Comparison of ENCODE assay signal across 10 cellular contexts in genomic region chr17:13003454-13003851, GRCh38. TPM values are rescaled to one million over a fixed set of nuclear protein-coding genes. Genes with fewer than 3 reads are reported as not detected.
DNase-seq lines count a peak whose midpoint lies in the region; ATAC-seq and TF ChIP-seq lines count a peak whose summit lies in the region.
"Had no signal": no experiment of that assay in that cellular context is flagged by ENCODE, and none has a peak within 500 bp of the region (broad histone marks: within the 10 kb centered on the region; RNA-seq: fewer than 3 reads in every experiment).

No MANE protein-coding gene starts in this region.

- H2AFZ ChIP-seq in mesenchymal stem cell (ENCODE audit: low read depth, low read length), result no peak overlapping the region

- H3K27ac ChIP-seq in colonic mucosa, result no peak overlapping the region
- H3K27ac ChIP-seq in mesenchymal stem cell (ENCODE audit: low read length, poor library complexity, severe bottlenecking), result no peak overlapping the region
- H3K27ac ChIP-seq in aorta (ENCODE audit: low read depth in 1 of 2, low read length in 2 of 2), result no peak overlapping the region
- H3K27ac ChIP-seq: ovary had no signal

- intact Hi-C loops in colonic mucosa (cut with DNase I), result loop anchor here (5.0 to 10.0 kb wide), 4 partner anchors 259 to 821 kb away; no protein-coding TSS in a partner anchor
- intact Hi-C loops in aorta (cut with DNase I), result loop anchor here (1.0 to 10.0 kb wide), 5 partner anchors 261 to 823 kb away; partner anchors contain the start of gene MYOCD (in 1 of the 2)

- H3K18ac ChIP-seq in mesenchymal stem cell (ENCODE audit: low read depth in 1 of 2, low read length in 2 of 2), result no peak overlapping the region

- H3K4me2 ChIP-seq in mesenchymal stem cell (ENCODE audit: low read length, poor library complexity, severe bottlenecking), result no peak overlapping the region

- no peak overlapping the region for H2BK120ac ChIP-seq in mesenchymal stem cell (ENCODE audit: low read depth, low read length)

- 88% methylated on average over 9 of the region's 9 CpGs for WGBS in mesenchymal stem cell
- 63 to 71% methylated on average over 9 of the region's 9 CpGs for WGBS in aorta, 2 donors

- H3K4me3 Mint-ChIP-seq in stimulated activated naive CD8-positive, alpha-beta T cell treated with anti-CD3 and anti-CD28 coated beads, Interleukin-15, amount 100 ng/mL, for 72 hours, result no peak overlapping the region

- no peak overlapping the region for H3K9ac ChIP-seq in colonic mucosa (ENCODE audit: low read depth in 2 of 2, low read length in 2 of 2)
- no peak overlapping the region for H3K9ac ChIP-seq in mesenchymal stem cell (ENCODE audit: low read length)

- ATAC-seq in stimulated activated naive CD8-positive, alpha-beta T cell treated with anti-CD3 and anti-CD28 coated beads, Interleukin-15, Interleukin-2, amounts not matched to agents 100 U/mL and 50 U/mL, for 24 hours, result peak; percentile 28
- no peak for ATAC-seq in stimulated activated naive CD8-positive, alpha-beta T cell treated with anti-CD3 and anti-CD28 coated beads, Interleukin-15, amount 100 ng/mL, for 72 hours
- ATAC-seq in aorta (ENCODE audit: low FRiP score) (peak; percentile 22), HG02571 (IDR thresholded peaks at IDR 0.05; ENCODE audit: unreplicated experiment) (no peak)

- H2AK5ac ChIP-seq in mesenchymal stem cell (ENCODE audit: low read length, severe bottlenecking), result no peak overlapping the region

- H2BK12ac ChIP-seq in mesenchymal stem cell (ENCODE audit: low read length in 2 of 2), result no peak overlapping the region

- no peak overlapping the region for H3K14ac ChIP-seq in mesenchymal stem cell (ENCODE audit: low read length in 2 of 2)

- no peaks in the 10 kb centered on the region for H3K27me3 ChIP-seq in colonic mucosa
- no peaks in the 10 kb centered on the region for H3K27me3 ChIP-seq in mesenchymal stem cell (ENCODE audit: control insufficient read depth in 1 of 2, insufficient read depth in 1 of 2, low read length in 2 of 2)
- H3K27me3 ChIP-seq in aorta (ENCODE audit: control insufficient read depth in 1 of 2, insufficient read depth in 2 of 2, low read length in 1 of 2), result no peaks in the 10 kb centered on the region
- H3K27me3 ChIP-seq: ovary had no signal

- no peaks in the 10 kb centered on the region for H3K9me3 Mint-ChIP-seq in stimulated activated naive CD8-positive, alpha-beta T cell treated with anti-CD3 and anti-CD28 coated beads, Interleukin-15, amount 100 ng/mL, for 72 hours

- H3K4me1 ChIP-seq in colonic mucosa (no peaks in the 10 kb centered on the region), mesenchymal stem cell (ENCODE audit: control insufficient read depth, insufficient read depth, low read depth, low read length) (peaks cover 2% of the 10 kb centered on the region), aorta (ENCODE audit: control insufficient read depth in 1 of 2, insufficient read depth in 2 of 2, low read length in 2 of 2) (no peaks in the 10 kb centered on the region)

- H3K9me3 ChIP-seq in colonic mucosa (no peaks in the 10 kb centered on the region), mesenchymal stem cell (ENCODE audit: control insufficient read depth, low read length) (no peaks in the 10 kb centered on the region), aorta (ENCODE audit: control insufficient read depth, low read length) (no peaks in the 10 kb centered on the region)
- H3K9me3 ChIP-seq: ovary had no signal

- peaks cover 7% of the 10 kb centered on the region for H3K4me1 Mint-ChIP-seq in stimulated activated naive CD8-positive, alpha-beta T cell treated with anti-CD3 and anti-CD28 coated beads, Interleukin-15, amount 100 ng/mL, for 72 hours

- H3K4me3 ChIP-seq in colonic mucosa (no peak overlapping the region), mesenchymal stem cell (ENCODE audit: insufficient read depth in 1 of 2, low read depth in 1 of 2, low read length in 2 of 2) (peak overlapping the region in 1 of 2 experiments; percentile 21), aorta (ENCODE audit: low read length in 2 of 2) (no peak overlapping the region)
- H3K4me3 ChIP-seq: ovary had no signal

- no peak for DNase-seq in stimulated activated naive CD8-positive, alpha-beta T cell treated with anti-CD3 and anti-CD28 coated beads, Interleukin-15, Interleukin-2, amounts not matched to agents 100 U/mL and 50 U/mL, for 24 hours
- DNase-seq in stimulated activated naive CD8-positive, alpha-beta T cell treated with anti-CD3 and anti-CD28 coated beads, Interleukin-15, amount 100 ng/mL, for 72 hours, result no peak
- DNase-seq in colonic mucosa (no peak), mesenchymal stem cell (no peak), aorta (peak in 1 of 2 donors; percentile 59), cerebellum (ENCODE audit: low spot score) (no peak), inferior parietal cortex (ENCODE audit: extremely low spot score) (no peak)
- DNase-seq: GOT3 had no signal

- no peaks in the 10 kb centered on the region for H3K27me3 Mint-ChIP-seq in stimulated activated naive CD8-positive, alpha-beta T cell treated with anti-CD3 and anti-CD28 coated beads, Interleukin-15, amount 100 ng/mL, for 72 hours

- H4K91ac ChIP-seq in mesenchymal stem cell (ENCODE audit: low read length), result no peak overlapping the region

- H3K36me3 ChIP-seq in colonic mucosa (peaks cover 17% of the 10 kb centered on the region), mesenchymal stem cell (ENCODE audit: control insufficient read depth in 1 of 2, insufficient read depth in 2 of 2, low read depth in 1 of 2, low read length in 2 of 2) (peaks cover 72 to 85% of the 10 kb centered on the region in 2 experiments), aorta (ENCODE audit: control insufficient read depth in 1 of 2, insufficient read depth in 2 of 2, low read length in 1 of 2) (peaks cover 3 to 7% of the 10 kb centered on the region in 2 donors)
- H3K36me3 ChIP-seq: ovary had no signal

- no peak overlapping the region for H3K27ac Mint-ChIP-seq in stimulated activated naive CD8-positive, alpha-beta T cell treated with anti-CD3 and anti-CD28 coated beads, Interleukin-15, amount 100 ng/mL, for 72 hours

- H3K79me1 ChIP-seq in mesenchymal stem cell (replicated peaks; ENCODE audit: low read length, poor library complexity, severe bottlenecking), result peaks cover 36% of the 10 kb centered on the region

- H3K23ac ChIP-seq in mesenchymal stem cell (ENCODE audit: low read length in 2 of 2), result no peak overlapping the region

- no peak overlapping the region for H2BK5ac ChIP-seq in mesenchymal stem cell (ENCODE audit: low read depth, low read length, poor library complexity, severe bottlenecking)

- H4K8ac ChIP-seq in mesenchymal stem cell (ENCODE audit: low read length), result peak overlapping the region; percentile 51

- no peak overlapping the region for H2BK15ac ChIP-seq in mesenchymal stem cell (ENCODE audit: low read depth, poor library complexity, severe bottlenecking)

- TF ChIP-seq CTCF in colonic mucosa (IDR thresholded peaks at IDR 0.05), result peak; percentile 14

- H3K4ac ChIP-seq in mesenchymal stem cell (ENCODE audit: low read depth in 1 of 2, low read length in 2 of 2), result peak overlapping the region in 1 of 2 experiments; percentile 13

RNA-seq across cellular contexts. Expression of gene ELAC2, which starts 14.4 kb away (rescaled TPM):
- total RNA-seq in colonic mucosa (10 to 100 TPM; 42.9 to 59.7 TPM), aorta (10 to 100 TPM; 29.2 to 47.5 TPM), cerebellum (36.8 TPM)
- 35.5 TPM for polyA plus RNA-seq in mesenchymal stem cell (2013, experiment 1 of 2)
- 37.2 TPM for polyA plus RNA-seq in mesenchymal stem cell (2013, experiment 2 of 2)
- polyA plus RNA-seq in aorta, result 10 to 100 TPM; 10.8 to 53.8 TPM

Comparison
In these comparisons a context has a peak if more than half of its experiments do, and no peak if none do; other contexts are left out.
1. ATAC-seq: peak in stimulated activated naive CD8-positive, alpha-beta T cell treated with anti-CD3 and anti-CD28 coated beads, Interleukin-15, Interleukin-2, amounts not matched to agents 100 U/mL and 50 U/mL, for 24 hours (single experiment) and aorta (single experiment); none in stimulated activated naive CD8-positive, alpha-beta T cell treated with anti-CD3 and anti-CD28 coated beads, Interleukin-15, amount 100 ng/mL, for 72 hours (single experiment) and HG02571 (single experiment).